ENCODE assay signal across 8 cellular contexts in genomic region chr17:43021739-43022512, GRCh38. TPM values are rescaled to one million over a fixed set of nuclear protein-coding genes. Genes with fewer than 3 reads are reported as not detected.
DNase-seq lines count a peak whose midpoint lies in the region; ATAC-seq and TF ChIP-seq lines count a peak whose summit lies in the region.

Gene VAT1 (minus strand): TSS chr17:43022385. CDS start chr17:43022322, 63 bp downstream.

- H3K4me1 Mint-ChIP-seq in nephron = peaks cover 35% of the 10 kb centered on the region

- no peaks in the 10 kb centered on the region for H3K9me3 ChIP-seq in SJCRH30 (replicated peaks)

- H3K27ac Mint-ChIP-seq in nephron = peak within 1 kb of the TSS; percentile 79 to 91 (median 86)

- peaks cover 9% of the 10 kb centered on the region for H3K36me3 Mint-ChIP-seq in nephron (ENCODE audit: low read depth)

- H3K9me3 Mint-ChIP-seq in nephron = no peaks in the 10 kb centered on the region

- H3K4me3 Mint-ChIP-seq in nephron = peak within 1 kb of the TSS; percentile 93 to 95 (median 95)

- no peaks in the 10 kb centered on the region for H3K4me1 ChIP-seq in SJCRH30

- no peaks in the 10 kb centered on the region; the same call in 1 of the 2 replicates for H3K36me3 ChIP-seq in SJCRH30

- no peak for ATAC-seq in GM18858 (IDR thresholded peaks at IDR 0.05; ENCODE audit: unreplicated experiment)

- TF ChIP-seq CTCF in foreskin fibroblast (IDR thresholded peaks at IDR 0.05; ENCODE audit: low read depth, low read length) (no peak), nephron (IDR thresholded peaks at IDR 0.05; ENCODE audit: unreplicated experiment in 3 of 3) (no peak)

- H3K27ac ChIP-seq in SJCRH30 = peak within 1 kb of the TSS; percentile 45

- peak within 1 kb of the TSS; percentile 70 for H3K4me3 ChIP-seq in SJCRH30
- peak within 1 kb of the TSS; percentile 88 to 97 for H3K4me3 ChIP-seq in foreskin fibroblast (ENCODE audit: low read depth in 1 of 2, low read length in 2 of 2)

- H3K27me3 Mint-ChIP-seq in nephron (ENCODE audit: low read depth) = no peaks in the 10 kb centered on the region

- DNase-seq in G401 (ENCODE audit: low spot score) (peak; percentile 76), Kasumi-1 (lab: John Stamatoyannopoulos, UW) (peak; percentile 64 to 75), SJCRH30 (peak; percentile 82 to 90), foreskin fibroblast (peak; percentile 81 to 94), superior temporal gyrus (ENCODE audit: extremely low spot score) (peak; percentile 80)
- DNase-seq in activated naive CD4-positive, alpha-beta T cell treated with Interleukin-2 at 50 U/mL for 16 hours = peak; percentile 73

- in situ Hi-C loops in G401 (cut with HindIII; ENCODE audit: low sequenced_read_pairs) = no loop called here

- no peaks in the 10 kb centered on the region for H3K27me3 ChIP-seq in SJCRH30

RNA-seq across cellular contexts. Expression of gene VAT1, which starts in this region (rescaled TPM):
- total RNA-seq in G401 (2014; rRNA removed; shearing (Covaris generic)) = 307 and 355 TPM in 2 replicates
- total RNA-seq in SJCRH30 (2014; rRNA removed; shearing (Covaris generic)) = 32.5 and 34.9 TPM in 2 replicates
